In the genomic region with DNA sequence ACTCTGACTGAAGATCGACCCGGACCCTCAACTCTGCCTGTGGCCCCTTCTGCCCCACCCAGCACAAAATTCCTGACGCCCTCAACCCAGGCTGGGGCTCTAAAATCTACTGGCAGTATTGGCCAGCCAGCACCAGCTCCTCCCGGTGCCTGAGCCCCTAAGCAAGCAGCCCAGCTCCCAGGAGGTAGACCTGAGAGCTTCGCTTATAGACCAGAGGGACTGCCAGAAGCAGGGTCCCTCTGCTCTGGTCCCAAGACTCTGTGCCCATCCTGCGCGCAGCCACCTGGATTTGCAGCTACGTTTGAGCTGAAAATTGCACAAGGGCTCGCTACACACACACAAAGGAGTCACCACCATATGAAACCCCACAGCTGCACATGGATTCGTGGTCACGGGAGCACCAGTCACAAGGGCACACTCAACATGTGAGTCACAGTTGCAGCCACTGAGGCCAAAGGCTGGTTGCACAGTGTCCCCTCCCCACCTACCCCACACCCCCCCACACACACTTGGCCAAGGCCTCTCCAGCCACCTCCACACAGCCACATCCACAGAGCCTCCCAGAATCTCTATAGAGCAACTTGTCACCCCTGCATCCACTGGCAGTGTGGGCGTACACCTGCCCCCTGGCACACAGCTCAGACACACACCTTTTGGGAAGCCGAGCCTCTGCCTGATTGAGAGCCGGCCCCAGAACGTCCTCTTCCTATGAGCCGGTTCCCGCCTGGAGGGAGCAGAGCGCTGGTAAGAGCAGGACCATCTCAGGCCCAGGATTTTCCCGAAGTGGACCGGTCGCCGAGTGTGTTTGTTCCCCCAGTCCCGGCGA, we compare ENCODE assay signal across 10 cellular contexts. TPM values are rescaled to one million over a fixed set of nuclear protein-coding genes. Genes with fewer than 3 reads are reported as not detected.
A peak's percentile ranks its signal among the peaks of the same experiment; 100 is the strongest.
DNase-seq lines count a peak whose midpoint lies in the region; ATAC-seq and TF ChIP-seq lines count a peak whose summit lies in the region.
"Had no signal": no experiment of that assay in that cellular context is flagged by ENCODE, and none has a peak within 500 bp of the region (broad histone marks: within the 10 kb centered on the region; RNA-seq: fewer than 3 reads in every experiment).

No MANE protein-coding gene starts in this region.

- H3K27ac Mint-ChIP-seq in CD14-positive monocyte, result peak overlapping the region in 1 of 7 donors; percentile 15
- no peak overlapping the region for H3K27ac Mint-ChIP-seq in activated naive CD8-positive, alpha-beta T cell

- DNase-seq in CD14-positive monocyte (ENCODE audit: low spot score) (peak; percentile 66), HCEC 1CT (peak; percentile 45), kidney tubule cell (ENCODE audit: low spot score) (peak; percentile 40), G401 (ENCODE audit: low spot score) (no peak), KBM-7 (no peak)
- DNase-seq: uterus had no signal

- ATAC-seq in GM18909 (IDR thresholded peaks at IDR 0.05; ENCODE audit: poor library complexity, unreplicated experiment) (no peak), GM19351 (IDR thresholded peaks at IDR 0.05; ENCODE audit: unreplicated experiment) (no peak)

- H3K36me3 Mint-ChIP-seq in CD14-positive monocyte, result peaks cover 7 to 10% of the 10 kb centered on the region in 2 donors
- no peaks in the 10 kb centered on the region for H3K36me3 Mint-ChIP-seq in activated naive CD8-positive, alpha-beta T cell

- H3K27me3 Mint-ChIP-seq in CD14-positive monocyte (ENCODE audit: low read depth in 3 of 3), result peaks cover 96 to 100% (median 99%) of the 10 kb centered on the region in 3 donors
- peaks cover 55% of the 10 kb centered on the region for H3K27me3 Mint-ChIP-seq in activated naive CD8-positive, alpha-beta T cell

- intact Hi-C loops in CD14-positive monocyte (cut with micrococcal nuclease), result no loop called here

- no peak for TF ChIP-seq CTCF in CD14-positive monocyte (IDR thresholded peaks at IDR 0.05)

- peak overlapping the region in 1 of 2 donors; percentile 94 for H3K4me3 Mint-ChIP-seq in CD14-positive monocyte
- H3K4me3 Mint-ChIP-seq in activated naive CD8-positive, alpha-beta T cell, result peak overlapping the region; percentile 85

- in situ Hi-C loops in G401 (cut with HindIII; ENCODE audit: low sequenced_read_pairs), result loop anchor here (5.0 kb wide), 1 partner anchor 34 kb away; no protein-coding TSS in a partner anchor
- in situ Hi-C loops in KBM-7 (cut with MboI; ENCODE audit: low pct_unique_long_range_greater_than_20kb, low sequenced_read_pairs), result no loop called here

- H3K9me3 Mint-ChIP-seq in CD14-positive monocyte, result peaks cover 0 to 41% (median 6%) of the 10 kb centered on the region in 7 donors
- H3K9me3 Mint-ChIP-seq in activated naive CD8-positive, alpha-beta T cell (ENCODE audit: low read depth), result no peaks in the 10 kb centered on the region

- H3K4me1 Mint-ChIP-seq in CD14-positive monocyte, result peaks cover 17% of the 10 kb centered on the region
- H3K4me1 Mint-ChIP-seq in activated naive CD8-positive, alpha-beta T cell (ENCODE audit: low read depth), result peaks cover 24% of the 10 kb centered on the region

RNA-seq across cellular contexts. Expression of a gene that starts 1.1 kb away (rescaled TPM):
- polyA plus RNA-seq in CD14-positive monocyte, result not detected
- 0.20 and 1.0 TPM in 2 replicates for total RNA-seq in G401 (2014; rRNA removed; shearing (Covaris generic))
- total RNA-seq: mononuclear cell had no signal

Comparison
In these comparisons a context has a peak if more than half of its experiments do, and no peak if none do; other contexts are left out.
1. DNase-seq: peak in CD14-positive monocyte (single experiment), HCEC 1CT (single experiment) and kidney tubule cell (single experiment); none in G401 (single experiment) and KBM-7 (single experiment).